ENCODE assay signal across 8 cellular contexts in the genomic region with DNA sequence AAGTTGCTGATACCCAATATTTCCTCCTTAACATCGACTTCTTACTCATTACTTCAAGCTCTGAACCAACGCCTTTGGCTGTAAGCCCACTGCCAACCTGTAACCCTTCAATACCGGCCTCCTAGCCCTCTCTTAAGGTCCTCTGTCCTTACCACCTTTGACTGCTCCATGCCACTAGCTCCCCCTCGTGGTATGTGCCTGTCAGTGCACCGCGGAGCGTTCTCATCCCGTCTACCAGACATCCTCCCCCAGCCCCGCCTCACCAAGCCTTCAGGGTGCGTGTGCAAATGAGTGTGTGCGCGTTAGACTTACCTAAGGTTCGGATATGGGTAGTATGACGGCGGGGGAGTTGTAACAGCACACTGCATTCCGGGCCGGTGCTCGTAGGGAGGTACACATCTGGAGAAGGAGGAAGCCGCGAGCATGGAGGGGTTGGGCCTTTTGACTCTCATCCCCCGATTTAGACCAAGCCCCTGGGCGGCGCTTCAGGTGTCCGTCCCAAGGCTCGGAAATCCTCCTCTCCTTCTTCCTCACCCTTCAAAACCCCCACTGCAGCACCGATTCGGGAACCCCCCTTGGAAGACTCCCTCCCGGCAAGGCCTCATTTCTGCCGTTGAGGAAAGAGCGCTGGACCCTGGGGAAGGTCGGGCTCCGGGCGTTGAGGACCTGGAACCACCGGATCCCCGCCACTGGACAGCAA. TPM values are rescaled to one million over a fixed set of nuclear protein-coding genes. Genes with fewer than 3 reads are reported as not detected.
DNase-seq lines count a peak whose midpoint lies in the region; ATAC-seq and TF ChIP-seq lines count a peak whose summit lies in the region.

No MANE protein-coding gene starts in this region.

- peaks cover 30% of the 10 kb centered on the region for H3K4me1 Mint-ChIP-seq in neural crest cell
- peaks cover 43% of the 10 kb centered on the region for H3K4me1 Mint-ChIP-seq in stimulated activated naive CD8-positive, alpha-beta T cell treated with anti-CD3 and anti-CD28 coated beads, Interleukin-15, Interleukin-2, amounts not matched to agents 100 ng/mL and 50 ng/mL, for 24 hours (ENCODE audit: low read depth)

- no peak overlapping the region for H3K27ac Mint-ChIP-seq in neural crest cell (ENCODE audit: unreplicated experiment)
- peak overlapping the region; percentile 1 for H3K27ac Mint-ChIP-seq in stimulated activated naive CD8-positive, alpha-beta T cell treated with anti-CD3 and anti-CD28 coated beads, Interleukin-15, Interleukin-2, amounts not matched to agents 100 ng/mL and 50 ng/mL, for 24 hours

- peak overlapping the region; percentile 80 for H3K4me3 Mint-ChIP-seq in neural crest cell
- H3K4me3 Mint-ChIP-seq in stimulated activated naive CD8-positive, alpha-beta T cell treated with anti-CD3 and anti-CD28 coated beads, Interleukin-15, Interleukin-2, amounts not matched to agents 100 ng/mL and 50 ng/mL, for 24 hours, result peak overlapping the region; percentile 80

- DNase-seq in NCI-H1417 (lab: John Stamatoyannopoulos, UW) (peak; percentile 11 to 86 (median 38)), NCI-H1417 treated with DMSO at 0.1 percent for 48 hours (lab: John Stamatoyannopoulos, UW) (no peak), Kasumi-1 (lab: John Stamatoyannopoulos, UW) (peak; percentile 84 to 92), RWPE1 (ENCODE audit: low spot score) (peak; percentile 91), foreskin keratinocyte (peak; percentile 69 to 82), neural crest cell (ENCODE audit: low read depth, low spot score) (peak; percentile 92)
- DNase-seq in activated effector memory CD4-positive, alpha-beta T cell treated with Interleukin-2 at 50 U/mL for 16 hours, result peak; percentile 84

- H3K27ac ChIP-seq in RWPE1, result peak overlapping the region; percentile 46
- no peak overlapping the region for H3K27ac ChIP-seq in foreskin keratinocyte

- TF ChIP-seq CTCF in RWPE1 (conservative IDR thresholded peaks at IDR 0.05; ENCODE audit: low read depth) (peak; percentile 100), foreskin keratinocyte (conservative IDR thresholded peaks at IDR 0.05) (peak; percentile 97), neural crest cell (conservative IDR thresholded peaks at IDR 0.05) (peak; percentile 96)

- no peaks in the 10 kb centered on the region for H3K9me3 Mint-ChIP-seq in neural crest cell
- no peaks in the 10 kb centered on the region for H3K9me3 Mint-ChIP-seq in stimulated activated naive CD8-positive, alpha-beta T cell treated with anti-CD3 and anti-CD28 coated beads, Interleukin-15, Interleukin-2, amounts not matched to agents 100 ng/mL and 50 ng/mL, for 24 hours

- CTCF ChIA-PET in RWPE1 (lab: Yijun Ruan, JAX), result interaction anchor here (0.6 to 6.2 kb wide), 12 partner anchors 11 to 262 kb away, joined by 3 to 54 read pairs (median 4); no protein-coding TSS in a partner anchor

- peak; percentile 33 for ATAC-seq in foreskin keratinocyte

- POLR2A ChIA-PET in RWPE1 (lab: Yijun Ruan, JAX; ENCODE audit: low non-redundant PET), result no interaction called here

- no peaks in the 10 kb centered on the region for H3K4me1 ChIP-seq in foreskin keratinocyte

- no peaks in the 10 kb centered on the region for H3K36me3 Mint-ChIP-seq in neural crest cell (ENCODE audit: low read depth)
- H3K36me3 Mint-ChIP-seq in stimulated activated naive CD8-positive, alpha-beta T cell treated with anti-CD3 and anti-CD28 coated beads, Interleukin-15, Interleukin-2, amounts not matched to agents 100 ng/mL and 50 ng/mL, for 24 hours (ENCODE audit: low read depth), result no peaks in the 10 kb centered on the region

- peaks cover 89% of the 10 kb centered on the region for H3K27me3 Mint-ChIP-seq in neural crest cell (ENCODE audit: low read depth)
- no peaks in the 10 kb centered on the region for H3K27me3 Mint-ChIP-seq in stimulated activated naive CD8-positive, alpha-beta T cell treated with anti-CD3 and anti-CD28 coated beads, Interleukin-15, Interleukin-2, amounts not matched to agents 100 ng/mL and 50 ng/mL, for 24 hours

- H3K27me3 ChIP-seq in foreskin keratinocyte, result peaks cover 25% of the 10 kb centered on the region

RNA-seq across cellular contexts. Expression of a gene that starts 2.8 kb away (rescaled TPM):
- total RNA-seq in foreskin keratinocyte (6.5 and 7.7 TPM in 2 replicates), neural crest cell (1.7 and 2.0 TPM in 2 replicates)
- polyA plus RNA-seq in foreskin keratinocyte, result 2.8 and 4.3 TPM in 2 replicates

RNA-seq across cellular contexts. Expression of a gene that starts 50.1 kb away (rescaled TPM):
- 28.4 and 45.4 TPM in 2 replicates for total RNA-seq in foreskin keratinocyte
- polyA plus RNA-seq in foreskin keratinocyte, result 37.3 and 61.4 TPM in 2 replicates
- total RNA-seq in neural crest cell, result 17.8 and 19.8 TPM in 2 replicates

RNA-seq across cellular contexts. Expression of a gene that starts 50.4 kb away (rescaled TPM):
- total RNA-seq in foreskin keratinocyte (6.0 and 6.7 TPM in 2 replicates), neural crest cell (12.3 and 13.8 TPM in 2 replicates)
- polyA plus RNA-seq in foreskin keratinocyte, result 1.7 and 2.1 TPM in 2 replicates
